ENCODE assay signal across 19 cellular contexts in genomic region chr10:395665-396064, GRCh38.
"Had no signal": no experiment of that assay in that cellular context is flagged by ENCODE, and none has a peak within 500 bp of the region (broad histone marks: within the 10 kb centered on the region; RNA-seq: fewer than 3 reads in every experiment).

No MANE protein-coding gene starts in this region.

- H3K4me3 ChIP-seq: heart right ventricle, lung, ovary, skin epidermis, suprapubic skin had no signal

- DNase-seq: activated B cell treated with CpG ODN at 0.5 μM for 24 hours; activated CD4-positive, alpha-beta T cell treated with anti-CD3 and anti-CD28 coated beads for 48 hours; activated CD8-positive, alpha-beta memory T cell treated with anti-CD3 and anti-CD28 coated beads, Interleukin-2, amount 50 U/mL, for 48 hours; activated CD8-positive, alpha-beta T cell treated with anti-CD3 and anti-CD28 coated beads, Interleukin-2, amount 10 ng/mL, durations not matched to agents 7 days and 5 days; activated gamma-delta T cell treated with Interleukin-2 at 50 U/mL for 16 hours; amniotic stem cell; brain microvascular endothelial cell; cerebellar nuclear complex; dermis blood vessel endothelial cell; heart right ventricle; midbrain; ovary; stimulated activated CD4-positive, alpha-beta T cell treated with anti-CD3 and anti-CD28 coated beads, Interleukin-4, amount 100 ng/mL, for 24 hours; stimulated activated naive CD4-positive, alpha-beta T cell treated with Interleukin-2 at 50 U/mL for 16 hours had no signal

- H3K4me3 Mint-ChIP-seq: activated B cell treated with CpG ODN at 0.5 μM for 24 hours; activated CD8-positive, alpha-beta T cell treated with anti-CD3 and anti-CD28 coated beads, Interleukin-2, amount 10 ng/mL, durations not matched to agents 7 days and 5 days; activated naive CD8-positive, alpha-beta T cell had no signal

- H3K27ac ChIP-seq: brain microvascular endothelial cell, epithelial cell of prostate, ovary had no signal

- H3K9me3 Mint-ChIP-seq: activated B cell treated with CpG ODN at 0.5 μM for 24 hours had no signal

- H3K9me3 ChIP-seq: heart right ventricle, ovary, suprapubic skin had no signal

- H3K36me3 ChIP-seq: brain microvascular endothelial cell, ovary had no signal

- H3K27me3 ChIP-seq: brain microvascular endothelial cell, heart right ventricle, ovary, suprapubic skin had no signal

- H3K27me3 Mint-ChIP-seq: activated naive CD8-positive, alpha-beta T cell had no signal

- H3K36me3 Mint-ChIP-seq: activated naive CD8-positive, alpha-beta T cell had no signal

- ATAC-seq: activated CD8-positive, alpha-beta T cell treated with anti-CD3 and anti-CD28 coated beads, Interleukin-2, amount 10 ng/mL, durations not matched to agents 7 days and 5 days had no signal
